21 cellular contexts compared by ENCODE assay signal in the genomic region with DNA sequence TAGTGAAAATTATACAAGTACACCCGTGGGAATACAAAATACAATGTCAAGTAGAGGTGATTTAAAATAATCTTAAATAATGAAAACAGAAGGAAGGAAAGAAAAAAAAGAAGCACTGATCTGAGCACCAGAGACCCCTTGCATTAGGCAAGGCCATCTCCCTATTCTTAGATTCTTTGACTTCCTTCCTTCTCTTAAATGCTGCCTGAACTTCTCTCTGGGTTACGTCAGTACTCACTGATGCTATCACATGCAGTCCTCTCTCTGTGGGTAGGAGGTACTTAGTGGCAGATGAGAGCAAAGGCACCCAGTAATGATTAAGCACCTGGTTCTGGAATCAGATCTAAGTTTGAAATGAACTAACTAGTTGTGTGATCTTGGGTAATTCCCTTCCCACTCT.
"Had no signal": no experiment of that assay in that cellular context is flagged by ENCODE, and none has a peak within 500 bp of the region (broad histone marks: within the 10 kb centered on the region; RNA-seq: fewer than 3 reads in every experiment).

No MANE protein-coding gene starts in this region.

- H3K36me3 ChIP-seq: gastrocnemius medialis, heart left ventricle, neutrophil, pancreas, right lobe of liver, thyroid gland, vagina had no signal

- H3K27ac ChIP-seq: coronary artery, epithelial cell of prostate, gastrocnemius medialis, heart left ventricle, hepatocyte, neutrophil, pancreas, right lobe of liver, thyroid gland, vagina had no signal

- H3K4me2 ChIP-seq: hepatocyte had no signal

- H3K4me3 ChIP-seq: coronary artery, gastrocnemius medialis, heart left ventricle, hepatocyte, lung, pancreas, right lobe of liver, thyroid gland, vagina had no signal

- H3K27me3 Mint-ChIP-seq: stimulated activated naive CD8-positive, alpha-beta T cell treated with anti-CD3 and anti-CD28 coated beads, Interleukin-15, amount 100 ng/mL, for 72 hours had no signal

- DNase-seq: effector memory CD8-positive, alpha-beta T cell; gastrocnemius medialis; heart left ventricle; kidney; midbrain; naive thymus-derived CD8-positive, alpha-beta T cell; pancreas; right lobe of liver; stimulated activated naive CD4-positive, alpha-beta T cell; thyroid gland had no signal

- H3K4me1 ChIP-seq: gastrocnemius medialis, heart left ventricle, pancreas, right lobe of liver, thyroid gland, vagina had no signal

- H3K9me3 ChIP-seq: pancreas, right lobe of liver, thyroid gland, vagina had no signal

- H3K4me3 Mint-ChIP-seq: effector memory CD8-positive, alpha-beta T cell; naive thymus-derived CD8-positive, alpha-beta T cell; neural crest cell; stimulated activated naive CD8-positive, alpha-beta T cell treated with anti-CD3 and anti-CD28 coated beads, Interleukin-15, amount 100 ng/mL, for 72 hours had no signal

- H3K79me2 ChIP-seq: hepatocyte had no signal

- H3K4me1 Mint-ChIP-seq: naive thymus-derived CD8-positive, alpha-beta T cell; neural crest cell; stimulated activated naive CD8-positive, alpha-beta T cell treated with anti-CD3 and anti-CD28 coated beads, Interleukin-15, amount 100 ng/mL, for 72 hours had no signal

- ATAC-seq: effector memory CD8-positive, alpha-beta T cell; gastrocnemius medialis; heart left ventricle; left lobe of liver; naive thymus-derived CD8-positive, alpha-beta T cell; pancreas; right lobe of liver; stimulated activated naive CD8-positive, alpha-beta T cell treated with anti-CD3 and anti-CD28 coated beads, Interleukin-15, amount 100 ng/mL, for 72 hours had no signal

- H3K27me3 ChIP-seq: gastrocnemius medialis, hepatocyte, pancreas, right lobe of liver, thyroid gland, vagina had no signal

- FAIRE-seq: kidney, pancreas, small intestine had no signal

- H3K27ac Mint-ChIP-seq: effector memory CD8-positive, alpha-beta T cell; naive thymus-derived CD8-positive, alpha-beta T cell; progenitor cell of endocrine pancreas; stimulated activated naive CD8-positive, alpha-beta T cell treated with anti-CD3 and anti-CD28 coated beads, Interleukin-15, amount 100 ng/mL, for 72 hours had no signal

- H2AFZ ChIP-seq: hepatocyte had no signal
